ENCODE assay signal across 12 cellular contexts in the genomic region with DNA sequence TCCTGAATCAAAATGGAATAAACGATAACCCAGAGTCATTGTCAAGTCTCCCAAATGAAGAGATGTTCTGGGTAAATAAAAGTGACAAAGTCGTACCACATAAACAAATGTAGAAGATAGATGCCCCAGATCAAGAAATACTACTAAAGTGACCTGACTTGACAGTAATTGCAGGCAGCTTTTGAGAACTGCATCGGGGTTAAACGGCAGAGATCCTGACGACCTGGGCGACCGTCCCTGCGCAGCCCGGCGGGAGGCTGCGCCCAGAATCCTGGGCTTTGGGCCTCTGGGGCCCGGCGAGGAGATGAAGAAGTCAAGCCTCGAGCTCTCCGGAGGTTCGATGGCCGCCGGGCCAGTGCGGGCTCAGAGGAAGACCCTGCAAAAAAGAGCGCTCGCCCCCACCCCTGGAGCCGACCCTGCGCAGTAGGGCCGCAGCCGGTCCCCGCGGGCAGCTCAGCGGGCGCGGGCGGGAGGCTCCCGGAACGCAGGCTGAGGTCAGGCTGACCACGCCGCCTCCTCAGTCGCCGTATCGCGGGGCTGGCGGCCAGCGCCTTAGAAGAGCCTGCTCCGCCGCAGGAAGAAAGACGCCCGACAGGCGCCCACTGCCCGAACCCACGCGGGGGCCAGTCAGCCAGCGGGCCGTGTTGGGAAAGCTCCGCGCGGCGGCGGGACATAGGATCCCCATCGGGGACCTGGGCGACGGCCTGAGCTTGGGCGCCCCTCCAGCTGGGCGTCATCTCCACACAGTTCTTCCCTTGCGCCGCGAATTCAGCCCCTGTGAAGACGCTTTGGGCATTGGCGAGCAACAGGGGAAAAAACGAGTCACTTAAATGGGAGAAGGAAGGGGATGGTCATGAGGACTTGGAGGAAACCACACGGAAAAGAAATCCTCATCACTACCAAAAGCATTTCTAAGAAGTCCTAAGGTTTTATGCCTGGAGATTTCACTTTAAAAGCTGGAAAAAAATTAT. TPM values are rescaled to one million over a fixed set of nuclear protein-coding genes. Genes with fewer than 3 reads are reported as not detected.
DNase-seq lines count a peak whose midpoint lies in the region; ATAC-seq and TF ChIP-seq lines count a peak whose summit lies in the region.
"Had no signal": no experiment of that assay in that cellular context is flagged by ENCODE, and none has a peak within 500 bp of the region (broad histone marks: within the 10 kb centered on the region; RNA-seq: fewer than 3 reads in every experiment).

No MANE protein-coding gene starts in this region.

- peak; percentile 46 for DNase-seq in DMS79 (lab: John Stamatoyannopoulos, UW)
- peak; percentile 14 for DNase-seq in GM13977 (ENCODE audit: low spot score)
- no peak for DNase-seq in endothelial cell (ENCODE audit: low spot score)
- peak; percentile 12 for DNase-seq in neural crest cell (ENCODE audit: low read depth, low spot score)
- no peak for DNase-seq in activated CD8-positive, alpha-beta memory T cell treated with anti-CD3 and anti-CD28 coated beads, Interleukin-2, amount 50 U/mL, for 4 hours
- no peak for DNase-seq in GM03348 (ENCODE audit: low spot score)
- DNase-seq in AML-193 (lab: John Stamatoyannopoulos, UW), result no peak
- DNase-seq: brain microvascular endothelial cell; CD4-positive, alpha-beta T cell; NCI-H2081 treated with DMSO at 0.1 percent for 48 hours had no signal

- no peak overlapping the region for H3K27ac Mint-ChIP-seq in endothelial cell (ENCODE audit: unreplicated experiment)
- no peak overlapping the region for H3K27ac Mint-ChIP-seq in neural crest cell (ENCODE audit: unreplicated experiment)
- H3K27ac Mint-ChIP-seq: CD4-positive, alpha-beta T cell had no signal

- H3K4me3 Mint-ChIP-seq in endothelial cell (ENCODE audit: unreplicated experiment) (peak overlapping the region; percentile 4), neural crest cell (no peak overlapping the region)
- H3K4me3 Mint-ChIP-seq: CD4-positive, alpha-beta T cell had no signal

- peaks cover 12% of the 10 kb centered on the region for H3K4me1 Mint-ChIP-seq in endothelial cell (ENCODE audit: unreplicated experiment)
- no peaks in the 10 kb centered on the region for H3K4me1 Mint-ChIP-seq in neural crest cell

- H3K9me3 Mint-ChIP-seq in endothelial cell (ENCODE audit: unreplicated experiment) (no peaks in the 10 kb centered on the region), neural crest cell (no peaks in the 10 kb centered on the region)

- TF ChIP-seq CTCF in GM13977 (IDR thresholded peaks at IDR 0.05; ENCODE audit: extremely low read depth, insufficient read depth, missing control alignments) (no peak), endothelial cell (IDR thresholded peaks at IDR 0.05; ENCODE audit: unreplicated experiment) (no peak), neural crest cell (conservative IDR thresholded peaks at IDR 0.05) (no peak)

- H3K27me3 Mint-ChIP-seq in endothelial cell (ENCODE audit: unreplicated experiment) (peaks cover 29% of the 10 kb centered on the region), neural crest cell (ENCODE audit: low read depth) (peaks cover 96% of the 10 kb centered on the region)

- in situ Hi-C loops in GM13977 (cut with MboI; ENCODE audit: low pct_unique_long_range_greater_than_20kb, low sequenced_read_pairs, unreplicated experiment), result loop anchor here (25.0 kb wide), 1 partner anchor 1083 kb away; the partner anchor contains the start of genes FOXA1 and TTC6

- no peak for ATAC-seq in HG03354 (IDR thresholded peaks at IDR 0.05; ENCODE audit: poor library complexity, severe bottlenecking, unreplicated experiment)
- ATAC-seq: activated CD4-positive, CD25-positive, alpha-beta regulatory T cell treated with anti-CD3 and anti-CD28 coated beads, Interleukin-2, amount 50 U/mL, for 24 hours had no signal

- H3K36me3 Mint-ChIP-seq in endothelial cell (ENCODE audit: low read depth, unreplicated experiment), result no peaks in the 10 kb centered on the region
- no peaks in the 10 kb centered on the region for H3K36me3 Mint-ChIP-seq in neural crest cell (ENCODE audit: low read depth)

RNA-seq across cellular contexts. Expression of gene NKX2-1, which starts 16.0 kb away (rescaled TPM):
- total RNA-seq in endothelial cell (ENCODE audit: unreplicated experiment) (not detected), neural crest cell (not detected in 2 replicates)
- total RNA-seq: CD4-positive, alpha-beta T cell had no signal

Comparison
In these comparisons a context has a peak if more than half of its experiments do, and no peak if none do; other contexts are left out.
1. DNase-seq: peak in DMS79 (single experiment), GM13977 (single experiment) and neural crest cell (single experiment); none in endothelial cell (single experiment), activated CD8-positive, alpha-beta memory T cell treated with anti-CD3 and anti-CD28 coated beads, Interleukin-2, amount 50 U/mL, for 4 hours (single experiment), GM03348 (single experiment) and AML-193 (0 of 2).